In the genomic region with DNA sequence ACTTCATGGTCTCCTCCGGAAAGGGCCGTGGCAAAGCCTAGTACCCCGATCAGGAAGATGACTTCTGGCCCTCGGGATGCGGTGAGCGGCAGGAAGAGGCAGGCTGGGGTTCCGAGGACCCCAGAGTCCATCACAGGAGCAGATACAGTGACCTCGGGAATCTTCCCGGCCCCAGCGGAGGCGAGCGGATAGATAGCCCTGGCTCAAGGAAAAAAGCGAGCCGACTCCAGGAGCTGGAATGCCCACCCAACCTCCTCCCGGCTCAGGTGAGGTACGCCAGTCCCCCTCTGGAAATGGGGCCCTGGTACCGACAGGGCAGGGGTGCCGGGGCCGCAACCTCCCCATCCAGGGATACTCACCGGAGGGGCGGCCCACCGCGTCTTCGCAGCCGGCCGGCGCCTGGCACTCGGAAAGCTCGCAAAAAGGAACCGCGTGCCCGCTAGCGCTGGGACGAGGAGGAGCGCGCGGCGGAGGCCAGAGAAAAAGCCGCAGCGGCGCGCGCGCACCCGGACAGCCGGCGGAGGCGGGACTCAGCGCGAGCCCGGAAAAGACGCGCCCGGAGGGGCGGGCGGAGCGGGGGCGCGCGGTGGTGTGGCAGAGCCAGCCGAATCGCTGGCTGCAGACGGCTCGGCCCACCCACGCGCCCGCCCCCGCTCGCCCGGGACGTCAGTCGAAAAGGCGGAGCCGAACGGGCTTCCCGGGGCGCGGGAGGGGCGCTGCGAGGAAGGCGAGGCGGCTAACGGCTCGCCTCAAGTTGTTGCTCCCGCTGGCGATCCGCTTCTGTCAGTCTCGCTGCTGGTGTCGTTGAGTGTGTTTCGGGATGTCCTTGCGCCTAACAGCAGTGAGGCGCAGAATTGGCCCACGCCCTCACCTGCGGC, we compare ENCODE assay signal across 8 cellular contexts. TPM values are rescaled to one million over a fixed set of nuclear protein-coding genes. Genes with fewer than 3 reads are reported as not detected.
A peak's percentile ranks its signal among the peaks of the same experiment; 100 is the strongest.
DNase-seq lines count a peak whose midpoint lies in the region; ATAC-seq and TF ChIP-seq lines count a peak whose summit lies in the region.

A gene (minus strand): TSS at position 478 of the 878 bp plus-strand sequence. CDS start 49,894 bp downstream, outside the sequence.

- ATAC-seq in GM21526 (IDR thresholded peaks at IDR 0.05; ENCODE audit: low FRiP score, unreplicated experiment): peak; percentile 75

- H3K36me3 Mint-ChIP-seq in Calu3 (ENCODE audit: insufficient read depth, unreplicated experiment): peaks cover 23% of the 10 kb centered on the region
- no peaks in the 10 kb centered on the region for H3K36me3 Mint-ChIP-seq in IgD-negative memory B cell

- H3K4me3 Mint-ChIP-seq in Calu3 (ENCODE audit: low read depth, unreplicated experiment) (peak within 1 kb of the TSS; percentile 91), IgD-negative memory B cell (peak within 1 kb of the TSS; percentile 88 to 98 (median 97))

- peak within 1 kb of the TSS; percentile 71 to 81 for H3K27ac ChIP-seq in mucosa of rectum (ENCODE audit: low read depth in 2 of 2, low read length in 2 of 2)

- H3K9me3 Mint-ChIP-seq in Calu3 (ENCODE audit: low read depth, unreplicated experiment) (no peaks in the 10 kb centered on the region), IgD-negative memory B cell (no peaks in the 10 kb centered on the region)

- no peaks in the 10 kb centered on the region for H3K36me3 ChIP-seq in mucosa of rectum (ENCODE audit: control insufficient read depth in 2 of 2, insufficient read depth in 2 of 2, low read length in 2 of 2)

- CTCF ChIA-PET in Calu3 (lab: Charles Lee): interaction anchor here (2.7 kb wide), 1 partner anchor 124 kb away, joined by 11 read pairs; no protein-coding TSS in a partner anchor

- H3K27ac Mint-ChIP-seq in Calu3 (ENCODE audit: unreplicated experiment) (peak within 1 kb of the TSS; percentile 92), IgD-negative memory B cell (peak within 1 kb of the TSS; percentile 74 to 96 (median 93))

- H3K4me1 ChIP-seq in mucosa of rectum (ENCODE audit: control insufficient read depth in 2 of 2, insufficient read depth in 2 of 2, low read length in 2 of 2): peaks cover 0 to 7% of the 10 kb centered on the region in 2 donors

- no peaks in the 10 kb centered on the region for H3K4me1 Mint-ChIP-seq in Calu3 (ENCODE audit: low read depth, unreplicated experiment)
- peaks cover 15 to 32% (median 23%) of the 10 kb centered on the region in 3 donors for H3K4me1 Mint-ChIP-seq in IgD-negative memory B cell

- H3K27me3 Mint-ChIP-seq in Calu3 (ENCODE audit: unreplicated experiment) (no peaks in the 10 kb centered on the region), IgD-negative memory B cell (no peaks in the 10 kb centered on the region)

- intact Hi-C loops in Calu3 (cut with micrococcal nuclease; ENCODE audit: unreplicated experiment): loop anchor here (2.0 to 5.0 kb wide), 2 partner anchors 44 to 124 kb away; no protein-coding TSS in a partner anchor

- H3K4me3 ChIP-seq in epithelial cell of proximal tubule (ENCODE audit: low read depth, low read length) (peak within 1 kb of the TSS; percentile 89), mucosa of rectum (ENCODE audit: low read length in 2 of 2) (peak within 1 kb of the TSS; percentile 66 to 88)

- BruUV-seq in Calu3 (replicated peaks; lab: Mats Ljungman, UMichigan): no TSS peak

- no peaks in the 10 kb centered on the region for H3K27me3 ChIP-seq in mucosa of rectum (ENCODE audit: control insufficient read depth in 2 of 2, insufficient read depth in 2 of 2, low read length in 2 of 2)

- TF ChIP-seq CTCF in Calu3 (IDR thresholded peaks at IDR 0.05; ENCODE audit: unreplicated experiment) (no peak), epithelial cell of proximal tubule (conservative IDR thresholded peaks at IDR 0.05; ENCODE audit: low read depth, low read length) (no peak)

- H3K9me3 ChIP-seq in mucosa of rectum (ENCODE audit: control insufficient read depth in 2 of 2, low read length in 2 of 2): no peaks in the 10 kb centered on the region

- DNase-seq in Calu3 (peak; percentile 92), epithelial cell of proximal tubule (ENCODE audit: low read depth) (no peak)
- peak; percentile 87 for DNase-seq in activated T-cell treated with anti-CD3 and anti-CD28 coated beads, Interleukin-2, amount 50 U/mL, for 1 hour
- DNase-seq in stimulated activated CD8-positive, alpha-beta memory T cell treated with anti-CD3 and anti-CD28 coated beads, Interleukin-4, amount 100 ng/mL, for 4 hours (ENCODE audit: low read depth in 2 of 2, low spot score in 1 of 2): peak; percentile 72 to 85

- peak within 1 kb of the TSS; percentile 70 to 82 for H3K9ac ChIP-seq in mucosa of rectum (ENCODE audit: low read depth in 1 of 2, low read length in 2 of 2)

TF ChIP-seq in PFSK-1, 5 proteins besides CTCF, POLR2A, EP300 and RAD21:
- TF ChIP-seq POLR2AphosphoS5 (IDR thresholded peaks at IDR 0.05; ENCODE audit: low read depth, low read length) (peak; percentile 56), FOXP2 (optimal IDR thresholded peaks at IDR 0.05; ENCODE audit: borderline replicate concordance, extremely low read depth, extremely low read length, insufficient read depth) (no peak), SIN3A (IDR thresholded peaks at IDR 0.05; ENCODE audit: borderline replicate concordance, insufficient read depth, low read length) (no peak), TAF1 (IDR thresholded peaks at IDR 0.05; ENCODE audit: borderline replicate concordance, insufficient read depth, low read length) (peak; percentile 10; the same call in 1 of the 2 replicates)
- TF ChIP-seq, protein P1, sequence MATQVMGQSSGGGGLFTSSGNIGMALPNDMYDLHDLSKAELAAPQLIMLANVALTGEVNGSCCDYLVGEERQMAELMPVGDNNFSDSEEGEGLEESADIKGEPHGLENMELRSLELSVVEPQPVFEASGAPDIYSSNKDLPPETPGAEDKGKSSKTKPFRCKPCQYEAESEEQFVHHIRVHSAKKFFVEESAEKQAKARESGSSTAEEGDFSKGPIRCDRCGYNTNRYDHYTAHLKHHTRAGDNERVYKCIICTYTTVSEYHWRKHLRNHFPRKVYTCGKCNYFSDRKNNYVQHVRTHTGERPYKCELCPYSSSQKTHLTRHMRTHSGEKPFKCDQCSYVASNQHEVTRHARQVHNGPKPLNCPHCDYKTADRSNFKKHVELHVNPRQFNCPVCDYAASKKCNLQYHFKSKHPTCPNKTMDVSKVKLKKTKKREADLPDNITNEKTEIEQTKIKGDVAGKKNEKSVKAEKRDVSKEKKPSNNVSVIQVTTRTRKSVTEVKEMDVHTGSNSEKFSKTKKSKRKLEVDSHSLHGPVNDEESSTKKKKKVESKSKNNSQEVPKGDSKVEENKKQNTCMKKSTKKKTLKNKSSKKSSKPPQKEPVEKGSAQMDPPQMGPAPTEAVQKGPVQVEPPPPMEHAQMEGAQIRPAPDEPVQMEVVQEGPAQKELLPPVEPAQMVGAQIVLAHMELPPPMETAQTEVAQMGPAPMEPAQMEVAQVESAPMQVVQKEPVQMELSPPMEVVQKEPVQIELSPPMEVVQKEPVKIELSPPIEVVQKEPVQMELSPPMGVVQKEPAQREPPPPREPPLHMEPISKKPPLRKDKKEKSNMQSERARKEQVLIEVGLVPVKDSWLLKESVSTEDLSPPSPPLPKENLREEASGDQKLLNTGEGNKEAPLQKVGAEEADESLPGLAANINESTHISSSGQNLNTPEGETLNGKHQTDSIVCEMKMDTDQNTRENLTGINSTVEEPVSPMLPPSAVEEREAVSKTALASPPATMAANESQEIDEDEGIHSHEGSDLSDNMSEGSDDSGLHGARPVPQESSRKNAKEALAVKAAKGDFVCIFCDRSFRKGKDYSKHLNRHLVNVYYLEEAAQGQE (IDR thresholded peaks at IDR 0.05; ENCODE audit: insufficient read depth in 1 of 2, low read depth in 2 of 2, low read length in 2 of 2): no peak

RNA-seq across cellular contexts. Expression of the gene that starts here (rescaled TPM):
- total RNA-seq in Calu3 (2022) (64.8 and 72.4 TPM in 2 replicates), epithelial cell of proximal tubule (66.9 and 75.2 TPM in 2 replicates)
- polyA plus RNA-seq in IgD-negative memory B cell: 11.8 TPM
- polyA plus RNA-seq in PFSK-1 (2012; ENCODE audit: insufficient read length, low read depth): 14.8 TPM
